In genomic region chr17:50195196-50195865, GRCh38 we compare ENCODE assay signal across 14 cellular contexts. TPM values are rescaled to one million over a fixed set of nuclear protein-coding genes. Genes with fewer than 3 reads are reported as not detected.
DNase-seq lines count a peak whose midpoint lies in the region; ATAC-seq, FAIRE-seq and TF ChIP-seq lines count a peak whose summit lies in the region.
"Had no signal": no experiment of that assay in that cellular context is flagged by ENCODE, and none has a peak within 500 bp of the region (broad histone marks: within the 10 kb centered on the region; RNA-seq: fewer than 3 reads in every experiment).

No MANE protein-coding gene starts in this region.

- no peak overlapping the region for H3K9ac ChIP-seq in HepG2 (ENCODE audit: insufficient read depth, low read depth, low read length)

- no TSS peak for BruUV-seq in HepG2 (replicated peaks; lab: Mats Ljungman, UMichigan)

- TF ChIP-seq RAD21 in HepG2 (CRISPR knock-in tag; IDR thresholded peaks at IDR 0.05): no peak

- TF ChIP-seq POLR2A in HepG2 (IDR thresholded peaks at IDR 0.05; ENCODE audit: insufficient read depth in 1 of 2, low read depth in 2 of 2, low read length in 2 of 2): no peak

- TF ChIP-seq CTCF in astrocyte of the spinal cord (IDR thresholded peaks at IDR 0.05; ENCODE audit: low read depth, low read length) (peak; percentile 51), HepG2 (CRISPR knock-in tag; IDR thresholded peaks at IDR 0.05) (peak; percentile 28; the same call in 1 of the 2 replicates), tibial artery (IDR thresholded peaks at IDR 0.05) (no peak)

- H3K4me1 ChIP-seq in HepG2 (ENCODE audit: insufficient read depth, low read length): 0 out of 2 replicates have a peak, but pooled peaks cover 6% of the 10 kb centered on the region
- peaks cover 0 to 66% (median 47%) of the 10 kb centered on the region in 4 donors for H3K4me1 ChIP-seq in tibial artery

- no peak overlapping the region for H3K27ac ChIP-seq in HepG2 (ENCODE audit: extremely low read length, insufficient read depth, low read length)
- peak overlapping the region; percentile 98 to 99 for H3K27ac ChIP-seq in tibial artery
- H3K27ac ChIP-seq: 22Rv1 had no signal

- intact Hi-C loops in HepG2 (cut with micrococcal nuclease; ENCODE audit: unreplicated experiment) (no loop called here), tibial artery (cut with DNase I; ENCODE audit: low total_unique reads) (loop anchor here (5.0 kb wide), 1 partner anchor 98 kb away; the partner anchor contains the start of gene PDK2)

- no peak overlapping the region for H3K4me2 ChIP-seq in HepG2 (ENCODE audit: low read depth, low read length)

- no peak overlapping the region for H2AFZ ChIP-seq in HepG2 (ENCODE audit: low read length)

- TF ChIP-seq EP300 in HepG2 (IDR thresholded peaks at IDR 0.05; ENCODE audit: low read depth in 2 of 2, low read length in 2 of 2): no peak
- TF ChIP-seq EP300 in HepG2 (CRISPR knock-in tag; IDR thresholded peaks at IDR 0.05; ENCODE audit: borderline replicate concordance): no peak

- H4K20me1 ChIP-seq in HepG2 (ENCODE audit: insufficient read depth, low read length): no peaks in the 10 kb centered on the region

- H3K4me3 ChIP-seq in astrocyte of the spinal cord (ENCODE audit: low read depth, low read length) (no peak overlapping the region), HepG2 (replicated peaks in 1 of 3; ENCODE audit: insufficient read depth in 1 of 3, low read depth in 2 of 3, low read length in 3 of 3) (no peak overlapping the region), tibial artery (no peak overlapping the region)

- no peaks in the 10 kb centered on the region for H3K9me3 ChIP-seq in HepG2 (ENCODE audit: low read length)
- no peaks in the 10 kb centered on the region for H3K9me3 ChIP-seq in tibial artery

- peak; percentile 67 for ATAC-seq in HepG2
- ATAC-seq in activated CD4-positive, CD25-positive, alpha-beta regulatory T cell treated with anti-CD3 and anti-CD28 coated beads, Interleukin-2, amount 50 U/mL, for 24 hours: no peak

- FAIRE-seq in HepG2 (lab: Jason Lieb, UNC): no peak

- H3K27me3 ChIP-seq in HepG2 (ENCODE audit: control insufficient read depth in 1 of 2, insufficient read depth in 2 of 2, low read length in 2 of 2) (peaks cover 11 to 78% of the 10 kb centered on the region in 2 experiments), tibial artery (no peaks in the 10 kb centered on the region)

- WGBS in HepG2 (ENCODE audit: low lambda C conversion rate): 24% methylated on average over 11 of the region's 12 CpGs

- peak; percentile 41 for DNase-seq in DMS 273 (lab: John Stamatoyannopoulos, UW; ENCODE audit: unreplicated experiment)
- DNase-seq in DMS 273 treated with DMSO at 0.1 percent for 48 hours (lab: John Stamatoyannopoulos, UW): no peak
- peak; percentile 53 for DNase-seq in astrocyte of the spinal cord (ENCODE audit: low read depth, low spot score)
- DNase-seq in HepG2 (ENCODE audit: low spot score): no peak
- peak in 1 of 2 donors; percentile 74 for DNase-seq in tibial artery
- no peak for DNase-seq in middle frontal gyrus (ENCODE audit: extremely low spot score, low spot score)
- DNase-seq in midbrain (lab: John Stamatoyannopoulos, UW): no peak
- DNase-seq: activated CD4-positive, CD25-positive, alpha-beta regulatory T cell; Karpas-422; NCI-H2227 treated with DMSO at 0.1 percent for 48 hours; SHP77; stimulated activated CD4-positive, alpha-beta T cell treated with anti-CD3 and anti-CD28 coated beads, Interleukin-4, amount 100 ng/mL, for 1 hour had no signal

- in situ Hi-C loops in astrocyte of the spinal cord (cut with HindIII; ENCODE audit: low sequenced_read_pairs): no loop called here
- in situ Hi-C loops in HepG2 (cut with HindIII; ENCODE audit: extremely low pct_ligation_motif_present, low pct_unique_long_range_greater_than_20kb): no loop called here

- CTCF ChIA-PET in HepG2 (lab: Yijun Ruan, JAX; ENCODE audit: low intra/inter-chr PET ratio, low total read pairs): interaction anchor here (0.6 to 3.7 kb wide), 2 partner anchors 16 to 27 kb away, joined by 3 to 36 read pairs; no protein-coding TSS in a partner anchor

- no peaks in the 10 kb centered on the region for H3K79me2 ChIP-seq in HepG2 (ENCODE audit: insufficient read depth, low read length)

- H3K36me3 ChIP-seq in HepG2 (replicated peaks in 1 of 2; ENCODE audit: control insufficient read depth in 1 of 2, insufficient read depth in 2 of 2, low read length in 2 of 2) (no peaks in the 10 kb centered on the region), tibial artery (peaks cover 89 to 93% (median 89%) of the 10 kb centered on the region in 3 donors)

- POLR2A ChIA-PET in HepG2 (lab: Yijun Ruan, JAX): no interaction called here

RNA-seq across cellular contexts. Expression of gene COL1A1, which starts 6.1 kb away (rescaled TPM):
- total RNA-seq in HepG2 (2016; rRNA removed; fragmentation: Illumina TruSeq; extraction: Trizol): 0.17 TPM in 1 of 2 replicates, not detected in the other
- not detected in 2 replicates for total RNA-seq in HepG2 (2016; cell fraction: cytosol; rRNA removed; fragmentation: Illumina TruSeq; extraction: Trizol; ENCODE audit: low read depth)
- total RNA-seq in HepG2 (2016; cell fraction: insoluble cytoplasmic fraction; rRNA removed; fragmentation: Illumina TruSeq; extraction: Trizol): 0.03 and 0.06 TPM in 2 replicates
- 0.09 and 0.24 TPM in 2 replicates for total RNA-seq in HepG2 (2016; cell fraction: membrane; rRNA removed; fragmentation: Illumina TruSeq; extraction: Trizol)
- 0.68 and 0.72 TPM in 2 replicates for total RNA-seq in HepG2 (2016; cell fraction: nucleus; rRNA removed; fragmentation: Illumina TruSeq; extraction: Trizol)
- 0.05 and 0.14 TPM in 2 replicates for polyA plus RNA-seq in HepG2 (2011; rRNA removed)
- 0.01 TPM in 1 of 2 replicates, not detected in the other for polyA plus RNA-seq in HepG2 (2011; cell fraction: cytosol; rRNA removed)
- 1.7 and 2.5 TPM in 2 replicates for polyA plus RNA-seq in HepG2 (2011; cell fraction: nucleus; rRNA removed)
- 0.19 TPM in 2 replicates for polyA plus RNA-seq in HepG2 (2012)
- polyA plus RNA-seq in HepG2 (2016; cell fraction: cytosol; fragmentation: Illumina TruSeq; extraction: Trizol; ENCODE audit: low read depth): 0.03 TPM in 1 of 2 replicates, not detected in the other
- polyA plus RNA-seq in HepG2 (2016; cell fraction: insoluble cytoplasmic fraction; fragmentation: Illumina TruSeq; extraction: Trizol; ENCODE audit: low read depth): 0.07 TPM in 1 of 2 replicates, not detected in the other
- not detected in 2 replicates for polyA plus RNA-seq in HepG2 (2016; cell fraction: membrane; fragmentation: Illumina TruSeq; extraction: Trizol; ENCODE audit: low read depth)
- 1.00 and 2.8 TPM in 2 replicates for polyA plus RNA-seq in HepG2 (2016; cell fraction: nucleus; fragmentation: Illumina TruSeq; extraction: Trizol; ENCODE audit: insufficient read depth, low read depth)
- polyA minus RNA-seq in HepG2 (2011; rRNA and poly(A)+ RNA removed; ENCODE audit: low replicate concordance): 35.8 TPM in 1 of 2 replicates, not detected in the other
- polyA minus RNA-seq in HepG2 (2011; cell fraction: cytosol; rRNA and poly(A)+ RNA removed): 0.70 and 0.79 TPM in 2 replicates
- polyA minus RNA-seq in HepG2 (2011; cell fraction: nucleus; rRNA and poly(A)+ RNA removed): 0.52 and 1.2 TPM in 2 replicates

RNA-seq across cellular contexts. Expression of gene SGCA, which starts 29.5 kb away (rescaled TPM):
- total RNA-seq in HepG2 (2016; rRNA removed; fragmentation: Illumina TruSeq; extraction: Trizol): not detected in 2 replicates
- not detected in 2 replicates for total RNA-seq in HepG2 (2016; cell fraction: cytosol; rRNA removed; fragmentation: Illumina TruSeq; extraction: Trizol; ENCODE audit: low read depth)
- not detected in 2 replicates for total RNA-seq in HepG2 (2016; cell fraction: insoluble cytoplasmic fraction; rRNA removed; fragmentation: Illumina TruSeq; extraction: Trizol)
- total RNA-seq in HepG2 (2016; cell fraction: membrane; rRNA removed; fragmentation: Illumina TruSeq; extraction: Trizol): not detected in 2 replicates
- not detected in 2 replicates for total RNA-seq in HepG2 (2016; cell fraction: nucleus; rRNA removed; fragmentation: Illumina TruSeq; extraction: Trizol)
- not detected in 2 replicates for polyA plus RNA-seq in HepG2 (2011; rRNA removed)
- polyA plus RNA-seq in HepG2 (2011; cell fraction: cytosol; rRNA removed): not detected in 2 replicates
- polyA plus RNA-seq in HepG2 (2011; cell fraction: nucleus; rRNA removed): 0.42 TPM in 1 of 2 replicates, not detected in the other
- not detected in 2 replicates for polyA plus RNA-seq in HepG2 (2012)
- polyA plus RNA-seq in HepG2 (2016; cell fraction: cytosol; fragmentation: Illumina TruSeq; extraction: Trizol; ENCODE audit: low read depth): not detected in 2 replicates
- not detected in 2 replicates for polyA plus RNA-seq in HepG2 (2016; cell fraction: insoluble cytoplasmic fraction; fragmentation: Illumina TruSeq; extraction: Trizol; ENCODE audit: low read depth)
- polyA plus RNA-seq in HepG2 (2016; cell fraction: membrane; fragmentation: Illumina TruSeq; extraction: Trizol; ENCODE audit: low read depth): not detected in 2 replicates
- not detected in 2 replicates for polyA plus RNA-seq in HepG2 (2016; cell fraction: nucleus; fragmentation: Illumina TruSeq; extraction: Trizol; ENCODE audit: insufficient read depth, low read depth)
- 0.19 TPM in 1 of 2 replicates, not detected in the other for polyA minus RNA-seq in HepG2 (2011; rRNA and poly(A)+ RNA removed; ENCODE audit: low replicate concordance)
- not detected in 2 replicates for polyA minus RNA-seq in HepG2 (2011; cell fraction: cytosol; rRNA and poly(A)+ RNA removed)
- not detected in 2 replicates for polyA minus RNA-seq in HepG2 (2011; cell fraction: nucleus; rRNA and poly(A)+ RNA removed)

RNA-seq across cellular contexts. Expression of gene PPP1R9B, which starts 44.9 kb away (rescaled TPM):
- 11.0 and 15.8 TPM in 2 replicates for total RNA-seq in HepG2 (2016; rRNA removed; fragmentation: Illumina TruSeq; extraction: Trizol)
- total RNA-seq in HepG2 (2016; cell fraction: cytosol; rRNA removed; fragmentation: Illumina TruSeq; extraction: Trizol; ENCODE audit: low read depth): 1.3 and 1.6 TPM in 2 replicates
- total RNA-seq in HepG2 (2016; cell fraction: insoluble cytoplasmic fraction; rRNA removed; fragmentation: Illumina TruSeq; extraction: Trizol): 8.3 and 16.2 TPM in 2 replicates
- total RNA-seq in HepG2 (2016; cell fraction: membrane; rRNA removed; fragmentation: Illumina TruSeq; extraction: Trizol): 7.0 and 7.3 TPM in 2 replicates
- 10.9 and 13.5 TPM in 2 replicates for total RNA-seq in HepG2 (2016; cell fraction: nucleus; rRNA removed; fragmentation: Illumina TruSeq; extraction: Trizol)
- 8.7 and 9.4 TPM in 2 replicates for polyA plus RNA-seq in HepG2 (2011; rRNA removed)
- 7.4 and 9.0 TPM in 2 replicates for polyA plus RNA-seq in HepG2 (2011; cell fraction: cytosol; rRNA removed)
- 13.1 and 16.4 TPM in 2 replicates for polyA plus RNA-seq in HepG2 (2011; cell fraction: nucleus; rRNA removed)
- 9.8 and 11.6 TPM in 2 replicates for polyA plus RNA-seq in HepG2 (2012)
- polyA plus RNA-seq in HepG2 (2016; cell fraction: cytosol; fragmentation: Illumina TruSeq; extraction: Trizol; ENCODE audit: low read depth): 1.2 and 1.4 TPM in 2 replicates
- polyA plus RNA-seq in HepG2 (2016; cell fraction: insoluble cytoplasmic fraction; fragmentation: Illumina TruSeq; extraction: Trizol; ENCODE audit: low read depth): 14.2 and 17.2 TPM in 2 replicates
- 7.2 TPM in 2 replicates for polyA plus RNA-seq in HepG2 (2016; cell fraction: membrane; fragmentation: Illumina TruSeq; extraction: Trizol; ENCODE audit: low read depth)
- 35.0 and 35.2 TPM in 2 replicates for polyA plus RNA-seq in HepG2 (2016; cell fraction: nucleus; fragmentation: Illumina TruSeq; extraction: Trizol; ENCODE audit: insufficient read depth, low read depth)
- polyA minus RNA-seq in HepG2 (2011; rRNA and poly(A)+ RNA removed; ENCODE audit: low replicate concordance): 15.4 and 32.3 TPM in 2 replicates
- 7.3 and 11.8 TPM in 2 replicates for polyA minus RNA-seq in HepG2 (2011; cell fraction: cytosol; rRNA and poly(A)+ RNA removed)
- 7.8 and 9.3 TPM in 2 replicates for polyA minus RNA-seq in HepG2 (2011; cell fraction: nucleus; rRNA and poly(A)+ RNA removed)

Comparison
In these comparisons a context has a peak if more than half of its experiments do, and no peak if none do; other contexts are left out.
1. DNase-seq: peak in DMS 273 (single experiment) and astrocyte of the spinal cord (single experiment); none in DMS 273 treated with DMSO at 0.1 percent for 48 hours (single experiment), HepG2 (single experiment), middle frontal gyrus (single experiment) and midbrain (single experiment).
2. CTCF ChIP-seq: peak in astrocyte of the spinal cord (single experiment) and HepG2 (single experiment); none in tibial artery (0 of 2).